Comparison of ENCODE assay signal across 20 cellular contexts in genomic region chr21:25329227-25329626, GRCh38.
DNase-seq lines count a peak whose midpoint lies in the region; ATAC-seq, FAIRE-seq and TF ChIP-seq lines count a peak whose summit lies in the region.
"Had no signal": no experiment of that assay in that cellular context is flagged by ENCODE, and none has a peak within 500 bp of the region (broad histone marks: within the 10 kb centered on the region; RNA-seq: fewer than 3 reads in every experiment).

No MANE protein-coding gene starts in this region.

- no peak overlapping the region for H3K4me3 ChIP-seq in astrocyte of the spinal cord (ENCODE audit: low read depth, low read length)
- no peak overlapping the region for H3K4me3 ChIP-seq in keratinocyte (ENCODE audit: control insufficient read depth in 2 of 3, extremely low read depth in 1 of 3, insufficient read depth in 2 of 3, low read depth in 1 of 3, low read length in 3 of 3)
- H3K4me3 ChIP-seq: BLaER1 treated with 17β-estradiol and CSF1 and Interleukin-3, amounts not matched to agents 10 nM and 100 nM; thyroid gland had no signal

- ATAC-seq in activated T-cell treated with anti-CD3 and anti-CD28 coated beads, Interleukin-2, amount 50 U/mL, for 72 hours (replicated peaks in 1 of 2): no peak
- ATAC-seq in CD4-positive, alpha-beta T cell (ENCODE audit: poor library complexity): no peak
- ATAC-seq: activated CD8-positive, alpha-beta T cell treated with anti-CD3 and anti-CD28 coated beads for 36 hours had no signal

- FAIRE-seq in keratinocyte (lab: Jason Lieb, UNC): peak; percentile 76
- FAIRE-seq: TTC549 had no signal

- dilution Hi-C loops in keratinocyte (cut with MboI; ENCODE audit: extremely low pct_ligation_motif_present, low sequenced_read_pairs): no loop called here

- H3K27me3 Mint-ChIP-seq in activated T-cell treated with anti-CD3 and anti-CD28 coated beads, Interleukin-2, amount 50 U/mL, for 72 hours (ENCODE audit: low read depth): peaks cover 7% of the 10 kb centered on the region
- H3K27me3 Mint-ChIP-seq in CD4-positive, alpha-beta T cell: no peaks in the 10 kb centered on the region
- H3K27me3 Mint-ChIP-seq: central memory CD8-positive, alpha-beta T cell had no signal

- peaks cover 12% of the 10 kb centered on the region for H3K4me1 ChIP-seq in keratinocyte (ENCODE audit: control insufficient read depth, extremely low read depth, insufficient read depth, low read length)
- H3K4me1 ChIP-seq: BLaER1 treated with 17β-estradiol and CSF1 and Interleukin-3, amounts not matched to agents 10 nM and 100 nM; thyroid gland had no signal

- DNase-seq in AG08395 (ENCODE audit: low spot score) (peak; percentile 80), HT1080 (ENCODE audit: low read depth) (peak; percentile 87), astrocyte of the spinal cord (ENCODE audit: low read depth, low spot score) (peak; percentile 64), keratinocyte (ENCODE audit: low read depth, low spot score) (peak; percentile 4), SKM-1 treated with dmso at 0.1 percent for 144 hours (lab: John Stamatoyannopoulos, UW; ENCODE audit: unreplicated experiment) (no peak), substantia nigra (lab: John Stamatoyannopoulos, UW) (no peak)
- DNase-seq in activated T-cell treated with anti-CD3 and anti-CD28 coated beads, Interleukin-2, amount 50 U/mL, for 72 hours: no peak
- no peak for DNase-seq in CD4-positive, alpha-beta T cell
- DNase-seq: activated CD8-positive, alpha-beta T cell treated with anti-CD3 and anti-CD28 coated beads for 36 hours; activated gamma-delta T cell; DND-41; erythroblast; mesendoderm; NCI-H2081 treated with DMSO at 0.1 percent for 48 hours; NCI-H82; occipital lobe; thyroid gland had no signal

- H3K36me3 ChIP-seq in keratinocyte (ENCODE audit: control insufficient read depth in 2 of 2, extremely low read depth in 1 of 2, insufficient read depth in 2 of 2, low read length in 2 of 2): no peaks in the 10 kb centered on the region
- H3K36me3 ChIP-seq: BLaER1 treated with 17β-estradiol and CSF1 and Interleukin-3, amounts not matched to agents 10 nM and 100 nM; thyroid gland had no signal

- no peaks in the 10 kb centered on the region for H3K9me1 ChIP-seq in keratinocyte (ENCODE audit: control insufficient read depth, extremely low read depth, insufficient read depth, low read length)

- intact Hi-C loops in CD4-positive, alpha-beta T cell (cut with DNase I, micrococcal nuclease): no loop called here

- CTCF ChIA-PET in CD4-positive, alpha-beta T cell (lab: Charles Lee): no interaction called here

- POLR2A ChIA-PET in CD4-positive, alpha-beta T cell (lab: Charles Lee): no interaction called here

- no peak overlapping the region for H3K4me3 Mint-ChIP-seq in activated T-cell treated with anti-CD3 and anti-CD28 coated beads, Interleukin-2, amount 50 U/mL, for 72 hours
- H3K4me3 Mint-ChIP-seq in CD4-positive, alpha-beta T cell: no peak overlapping the region
- H3K4me3 Mint-ChIP-seq: activated CD8-positive, alpha-beta T cell treated with anti-CD3 and anti-CD28 coated beads for 36 hours; central memory CD8-positive, alpha-beta T cell had no signal

- H3K27ac ChIP-seq in keratinocyte (ENCODE audit: control insufficient read depth, insufficient read depth, low read length) (peak overlapping the region; percentile 89), substantia nigra (ENCODE audit: low read depth, low read length, poor library complexity, severe bottlenecking) (no peak overlapping the region)
- no peak overlapping the region for H3K27ac ChIP-seq in CD4-positive, alpha-beta T cell (ENCODE audit: low read depth, low read length)
- H3K27ac ChIP-seq: BLaER1 treated with 17β-estradiol and CSF1 and Interleukin-3, amounts not matched to agents 10 nM and 100 nM; thyroid gland had no signal

- H3K4me2 ChIP-seq in keratinocyte (ENCODE audit: control insufficient read depth, extremely low read depth, insufficient read depth, low read depth, low read length): peak overlapping the region; percentile 61
- H3K4me2 ChIP-seq: BLaER1 treated with 17β-estradiol and CSF1 and Interleukin-3, amounts not matched to agents 10 nM and 100 nM had no signal

- H3K27ac Mint-ChIP-seq in activated T-cell treated with anti-CD3 and anti-CD28 coated beads, Interleukin-2, amount 50 U/mL, for 72 hours: no peak overlapping the region
- H3K27ac Mint-ChIP-seq in CD4-positive, alpha-beta T cell: no peak overlapping the region
- H3K27ac Mint-ChIP-seq: activated CD8-positive, alpha-beta T cell treated with anti-CD3 and anti-CD28 coated beads for 36 hours had no signal

- no peaks in the 10 kb centered on the region for H3K9me3 Mint-ChIP-seq in activated T-cell treated with anti-CD3 and anti-CD28 coated beads, Interleukin-2, amount 50 U/mL, for 72 hours
- no peaks in the 10 kb centered on the region for H3K9me3 Mint-ChIP-seq in CD4-positive, alpha-beta T cell
- H3K9me3 Mint-ChIP-seq: activated CD8-positive, alpha-beta T cell treated with anti-CD3 and anti-CD28 coated beads for 36 hours; central memory CD8-positive, alpha-beta T cell had no signal

- peak overlapping the region; percentile 81 for H2AFZ ChIP-seq in keratinocyte (ENCODE audit: control insufficient read depth, low read length)

- no peaks in the 10 kb centered on the region for H3K9me3 ChIP-seq in keratinocyte (ENCODE audit: control insufficient read depth, low read depth, low read length)
- H3K9me3 ChIP-seq in CD4-positive, alpha-beta T cell (ENCODE audit: control insufficient read depth, low read length): no peaks in the 10 kb centered on the region
- H3K9me3 ChIP-seq: BLaER1 treated with 17β-estradiol and CSF1 and Interleukin-3, amounts not matched to agents 10 nM and 100 nM; thyroid gland had no signal

- peak overlapping the region; percentile 71 for H3K9ac ChIP-seq in keratinocyte (ENCODE audit: control insufficient read depth, extremely low read depth, insufficient read depth, low read length)
- H3K9ac ChIP-seq: BLaER1 treated with 17β-estradiol and CSF1 and Interleukin-3, amounts not matched to agents 10 nM and 100 nM had no signal

- H4K20me1 ChIP-seq in keratinocyte (ENCODE audit: control insufficient read depth, extremely low read depth, insufficient read depth, low read length): no peaks in the 10 kb centered on the region
- H4K20me1 ChIP-seq: BLaER1 treated with 17β-estradiol and CSF1 and Interleukin-3, amounts not matched to agents 10 nM and 100 nM had no signal

- in situ Hi-C loops in astrocyte of the spinal cord (cut with HindIII; ENCODE audit: low sequenced_read_pairs): no loop called here

- no peaks in the 10 kb centered on the region for H3K4me1 Mint-ChIP-seq in activated T-cell treated with anti-CD3 and anti-CD28 coated beads, Interleukin-2, amount 50 U/mL, for 72 hours (ENCODE audit: low read depth)
- H3K4me1 Mint-ChIP-seq in CD4-positive, alpha-beta T cell (ENCODE audit: low read depth): no peaks in the 10 kb centered on the region
- H3K4me1 Mint-ChIP-seq: central memory CD8-positive, alpha-beta T cell had no signal

- no peaks in the 10 kb centered on the region for H3K36me3 Mint-ChIP-seq in activated T-cell treated with anti-CD3 and anti-CD28 coated beads, Interleukin-2, amount 50 U/mL, for 72 hours (ENCODE audit: insufficient read depth in 2 of 2)
- no peaks in the 10 kb centered on the region for H3K36me3 Mint-ChIP-seq in CD4-positive, alpha-beta T cell (ENCODE audit: low read depth)

- no peaks in the 10 kb centered on the region for H3K79me2 ChIP-seq in keratinocyte (ENCODE audit: control insufficient read depth, insufficient read depth, low read length)

- no peak for TF ChIP-seq CTCF in astrocyte of the spinal cord (IDR thresholded peaks at IDR 0.05; ENCODE audit: low read depth, low read length)
- TF ChIP-seq CTCF in keratinocyte (optimal IDR thresholded peaks at IDR 0.05 in 1 of 3, IDR thresholded peaks at IDR 0.05 in 1 of 3, conservative IDR thresholded peaks at IDR 0.05 in 1 of 3; ENCODE audit: extremely low read depth in 1 of 3, insufficient read depth in 2 of 3, low read length in 3 of 3): no peak
- TF ChIP-seq CTCF in CD4-positive, alpha-beta T cell (IDR thresholded peaks at IDR 0.05): no peak

- H3K27me3 ChIP-seq in keratinocyte (ENCODE audit: control insufficient read depth, extremely low read depth, insufficient read depth, low read length): no peaks in the 10 kb centered on the region
- no peaks in the 10 kb centered on the region for H3K27me3 ChIP-seq in CD4-positive, alpha-beta T cell (ENCODE audit: control insufficient read depth, insufficient read depth, low read length)
- H3K27me3 ChIP-seq: BLaER1 treated with 17β-estradiol and CSF1 and Interleukin-3, amounts not matched to agents 10 nM and 100 nM; thyroid gland had no signal

Comparison
In these comparisons a context has a peak if more than half of its experiments do, and no peak if none do; other contexts are left out.
1. DNase-seq: peak in AG08395 (single experiment), HT1080 (single experiment), astrocyte of the spinal cord (single experiment) and keratinocyte (single experiment); none in activated T-cell treated with anti-CD3 and anti-CD28 coated beads, Interleukin-2, amount 50 U/mL, for 72 hours (0 of 2), SKM-1 treated with dmso at 0.1 percent for 144 hours (single experiment), CD4-positive, alpha-beta T cell (0 of 10) and substantia nigra (0 of 49).